ENCODE assay signal across 8 cellular contexts in the genomic region with DNA sequence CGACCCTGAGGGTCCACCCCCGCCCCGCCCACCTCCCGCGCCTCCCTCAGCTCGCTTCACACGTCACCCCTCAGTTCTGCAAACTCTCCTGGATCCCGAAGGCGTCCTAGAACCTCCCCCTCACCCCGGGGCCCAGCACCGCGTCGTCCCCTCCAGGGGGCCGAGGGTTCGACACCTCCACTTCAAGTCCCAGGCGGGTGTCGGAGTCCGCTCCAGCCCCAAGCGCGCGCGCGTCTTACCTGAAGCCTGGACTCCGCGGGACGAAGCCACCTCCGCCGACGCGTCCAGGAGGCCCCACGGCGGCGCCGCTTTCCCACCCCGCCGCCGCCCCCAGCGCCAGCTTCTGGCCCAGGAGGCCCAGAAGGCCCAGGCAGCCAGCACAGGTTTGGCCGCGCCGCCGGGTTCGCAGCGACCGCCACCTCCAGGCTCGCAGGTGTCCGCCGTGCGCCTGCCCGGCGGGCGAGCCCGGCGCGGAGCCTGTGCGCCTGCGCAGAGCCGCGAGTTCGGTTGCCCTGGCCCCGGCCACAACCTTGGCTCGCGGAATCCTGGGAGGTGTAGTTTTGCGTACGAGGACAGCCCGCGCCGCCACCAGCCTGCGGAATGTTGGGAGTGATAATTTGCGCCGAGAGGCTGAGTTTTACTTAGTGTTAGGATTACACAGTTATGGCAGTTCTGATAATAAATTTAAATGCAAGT. TPM values are rescaled to one million over a fixed set of nuclear protein-coding genes. Genes with fewer than 3 reads are reported as not detected.
DNase-seq lines count a peak whose midpoint lies in the region; ATAC-seq and TF ChIP-seq lines count a peak whose summit lies in the region.

A gene (minus strand): TSS at position 483 of the 696 bp plus-strand sequence. CDS start 24,648 bp downstream, outside the sequence.

- H3K9me2 ChIP-seq in PC-3 (replicated peaks; ENCODE audit: low read length): no peaks in the 10 kb centered on the region

- H3K27me3 Mint-ChIP-seq in CD4-positive, alpha-beta T cell: no peaks in the 10 kb centered on the region
- no peaks in the 10 kb centered on the region for H3K27me3 Mint-ChIP-seq in activated T-cell treated with anti-CD3 and anti-CD28 coated beads, Interleukin-2, amount 50 U/mL, for 24 hours

- H3K4me3 Mint-ChIP-seq in CD4-positive, alpha-beta T cell: peak within 1 kb of the TSS; percentile 89
- peak within 1 kb of the TSS; percentile 81 for H3K4me3 Mint-ChIP-seq in activated T-cell treated with anti-CD3 and anti-CD28 coated beads, Interleukin-2, amount 50 U/mL, for 24 hours

- no peaks in the 10 kb centered on the region for H3K36me3 Mint-ChIP-seq in CD4-positive, alpha-beta T cell (ENCODE audit: low read depth)
- H3K36me3 Mint-ChIP-seq in activated T-cell treated with anti-CD3 and anti-CD28 coated beads, Interleukin-2, amount 50 U/mL, for 24 hours (ENCODE audit: low read depth): no peaks in the 10 kb centered on the region

- H3K27ac ChIP-seq in CD4-positive, alpha-beta T cell (ENCODE audit: low read depth, low read length): no peak within 1 kb of the TSS
- H3K27ac ChIP-seq in HUES6 (ENCODE audit: low read depth, low read length) (no peak within 1 kb of the TSS), PC-3 (ENCODE audit: low read length) (no peak within 1 kb of the TSS)

- no peaks in the 10 kb centered on the region for H3F3A ChIP-seq in PC-3 (ENCODE audit: low read length, unreplicated experiment)

- H4K20me1 ChIP-seq in PC-3 (ENCODE audit: low read length): no peaks in the 10 kb centered on the region

- no peak for TF ChIP-seq CTCF in CD4-positive, alpha-beta T cell (IDR thresholded peaks at IDR 0.05)
- no peak for TF ChIP-seq CTCF in PC-3 (conservative IDR thresholded peaks at IDR 0.05; ENCODE audit: low read depth, low read length)

- H3K79me2 ChIP-seq in PC-3 (ENCODE audit: low read length): peaks cover 48% of the 10 kb centered on the region

- H3K4me2 ChIP-seq in PC-3 (ENCODE audit: low read length): peak within 1 kb of the TSS; percentile 96

- H3K27ac Mint-ChIP-seq in CD4-positive, alpha-beta T cell: peak within 1 kb of the TSS; percentile 56
- peak within 1 kb of the TSS; percentile 52 for H3K27ac Mint-ChIP-seq in activated T-cell treated with anti-CD3 and anti-CD28 coated beads, Interleukin-2, amount 50 U/mL, for 24 hours

- peak within 1 kb of the TSS; percentile 99 for H2AFZ ChIP-seq in PC-3 (ENCODE audit: low read length)

- H3K9me3 Mint-ChIP-seq in CD4-positive, alpha-beta T cell: no peaks in the 10 kb centered on the region
- no peaks in the 10 kb centered on the region for H3K9me3 Mint-ChIP-seq in activated T-cell treated with anti-CD3 and anti-CD28 coated beads, Interleukin-2, amount 50 U/mL, for 24 hours

- peak; percentile 77 to 90 (median 86) for DNase-seq in CD4-positive, alpha-beta T cell
- peak; percentile 96 for DNase-seq in PC-3
- peak; percentile 91 for DNase-seq in activated T-cell treated with anti-CD3 and anti-CD28 coated beads, Interleukin-2, amount 50 U/mL, for 24 hours
- DNase-seq in erythroblast (lab: John Stamatoyannopoulos, UW): peak; percentile 89 to 92
- peak; percentile 93 for DNase-seq in mucosa of gallbladder (ENCODE audit: low spot score)
- DNase-seq in stimulated activated CD8-positive, alpha-beta memory T cell treated with anti-CD3 and anti-CD28 coated beads, Interleukin-2, amount 100 ng/mL, for 48 hours (ENCODE audit: low read depth in 2 of 2): peak; percentile 77 to 85

- H3K4me1 ChIP-seq in HUES6 (ENCODE audit: control insufficient read depth, insufficient read depth, low read length) (peaks cover 4% of the 10 kb centered on the region), PC-3 (ENCODE audit: insufficient read depth, low read length) (peaks cover 14% of the 10 kb centered on the region)

- H3K9me3 ChIP-seq in CD4-positive, alpha-beta T cell (ENCODE audit: control insufficient read depth, low read length): no peaks in the 10 kb centered on the region
- no peaks in the 10 kb centered on the region for H3K9me3 ChIP-seq in HUES6 (ENCODE audit: control insufficient read depth, insufficient read depth, low read depth, low read length)
- no peaks in the 10 kb centered on the region for H3K9me3 ChIP-seq in PC-3 (ENCODE audit: low read length)

- intact Hi-C loops in CD4-positive, alpha-beta T cell (cut with DNase I, micrococcal nuclease): loop anchor here in 1 of 2 experiments (5.0 to 10.0 kb wide), 5 partner anchors 182 to 1869 kb away; a partner anchor contains a TSS
- intact Hi-C loops in PC-3 (cut with micrococcal nuclease): loop anchor here (1.0 kb wide), 1 partner anchor 360 kb away; no protein-coding TSS in a partner anchor

- H3K27me3 ChIP-seq in CD4-positive, alpha-beta T cell (ENCODE audit: control insufficient read depth, insufficient read depth, low read length): no peaks in the 10 kb centered on the region
- H3K27me3 ChIP-seq in HUES6 (ENCODE audit: control insufficient read depth, insufficient read depth, low read length) (peaks cover 13% of the 10 kb centered on the region), PC-3 (ENCODE audit: low read length) (no peaks in the 10 kb centered on the region)

- TF ChIP-seq POLR2A in erythroblast (IDR thresholded peaks at IDR 0.05; ENCODE audit: low read length): peak; percentile 54

- POLR2A ChIA-PET in CD4-positive, alpha-beta T cell (lab: Charles Lee): interaction anchor here (1.0 to 1.5 kb wide), 4 partner anchors 56 to 139 kb away, joined by 4 read pairs; no protein-coding TSS in a partner anchor
- POLR2A ChIA-PET in PC-3 (lab: Charles Lee; ENCODE audit: unreplicated experiment): no interaction called here

- peak within 1 kb of the TSS; percentile 41 for H3K9ac ChIP-seq in HUES6 (ENCODE audit: low read length)
- H3K9ac ChIP-seq in PC-3 (ENCODE audit: low read length): peak within 1 kb of the TSS; percentile 86

- no peaks in the 10 kb centered on the region for H3K36me3 ChIP-seq in HUES6 (ENCODE audit: control insufficient read depth, insufficient read depth, low read length)
- no peaks in the 10 kb centered on the region for H3K36me3 ChIP-seq in PC-3 (ENCODE audit: low read depth, low read length)

- H3K4me3 ChIP-seq in HUES6 (ENCODE audit: low read depth, low read length) (peak within 1 kb of the TSS; percentile 83), PC-3 (ENCODE audit: low read length) (peak within 1 kb of the TSS; percentile 91)

- ATAC-seq in CD4-positive, alpha-beta T cell (ENCODE audit: poor library complexity): peak; percentile 94
- peak; percentile 88 for ATAC-seq in GM21367 (IDR thresholded peaks at IDR 0.05; ENCODE audit: unreplicated experiment)
- peak; percentile 97 for ATAC-seq in PC-3

- CTCF ChIA-PET in CD4-positive, alpha-beta T cell (lab: Charles Lee): no interaction called here
- CTCF ChIA-PET in PC-3 (lab: Charles Lee): no interaction called here

- peaks cover 30% of the 10 kb centered on the region for H3K4me1 Mint-ChIP-seq in CD4-positive, alpha-beta T cell (ENCODE audit: low read depth)
- peaks cover 21% of the 10 kb centered on the region for H3K4me1 Mint-ChIP-seq in activated T-cell treated with anti-CD3 and anti-CD28 coated beads, Interleukin-2, amount 50 U/mL, for 24 hours (ENCODE audit: low read depth)

- BruUV-seq in PC-3 (replicated peaks; lab: Mats Ljungman, UMichigan): no TSS peak

RNA-seq across cellular contexts. Expression of the gene that starts here (rescaled TPM):
- total RNA-seq in CD4-positive, alpha-beta T cell: 1 to 10 TPM; 6.8 to 8.4 TPM
- total RNA-seq in PC-3 (2014; rRNA removed): 45.7 and 51.5 TPM in 2 replicates
- 24.7 TPM for total RNA-seq in mucosa of gallbladder
